Comparison of ENCODE assay signal across 10 cellular contexts in the genomic region with DNA sequence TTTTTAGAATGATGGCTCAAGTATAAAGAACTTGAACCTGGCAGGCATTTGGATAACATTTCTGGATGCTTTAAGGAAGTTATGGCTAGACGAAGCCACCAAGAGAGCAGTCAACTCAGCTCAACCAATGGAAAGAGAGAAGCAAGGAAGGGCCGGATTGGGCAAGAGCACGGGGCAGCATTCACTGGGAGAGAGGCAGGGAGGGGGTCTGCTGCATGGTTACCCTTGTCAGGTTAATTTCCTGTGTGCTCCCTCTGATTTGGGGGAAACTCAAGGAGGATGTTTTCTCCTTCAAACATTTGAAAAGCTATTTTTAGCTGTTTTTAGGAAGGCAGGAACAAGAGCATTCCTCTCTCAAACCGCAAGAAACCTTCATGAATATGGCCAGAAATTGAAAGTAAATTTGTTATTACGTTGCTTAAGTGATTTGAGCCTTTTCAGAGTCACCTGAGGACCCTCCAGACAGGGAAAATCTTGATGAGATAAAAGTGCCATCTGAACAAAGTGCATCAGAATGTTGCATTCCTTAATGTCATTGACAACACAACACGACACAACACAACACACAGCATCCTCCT.
DNase-seq lines count a peak whose midpoint lies in the region; ATAC-seq lines count a peak whose summit lies in the region.
"Had no signal": no experiment of that assay in that cellular context is flagged by ENCODE, and none has a peak within 500 bp of the region (broad histone marks: within the 10 kb centered on the region; RNA-seq: fewer than 3 reads in every experiment).

No MANE protein-coding gene starts in this region.

- no peak overlapping the region for H3K4ac ChIP-seq in mesenchymal stem cell (ENCODE audit: low read depth in 1 of 2, low read length in 2 of 2)

- H2BK15ac ChIP-seq in mesenchymal stem cell (ENCODE audit: low read depth, poor library complexity, severe bottlenecking): no peak overlapping the region

- no peak overlapping the region for H3K23ac ChIP-seq in mesenchymal stem cell (ENCODE audit: low read length in 2 of 2)

- no peaks in the 10 kb centered on the region for H3K79me1 ChIP-seq in mesenchymal stem cell (replicated peaks; ENCODE audit: low read length, poor library complexity, severe bottlenecking)

- no peak overlapping the region for H2BK12ac ChIP-seq in mesenchymal stem cell (ENCODE audit: low read length in 2 of 2)

- no peak for ATAC-seq in GM18907 (IDR thresholded peaks at IDR 0.05; ENCODE audit: unreplicated experiment)

- H3K4me3 Mint-ChIP-seq in activated naive CD8-positive, alpha-beta T cell: peak overlapping the region; percentile 53
- no peak overlapping the region for H3K4me3 Mint-ChIP-seq in activated naive CD8-positive, alpha-beta T cell treated with anti-CD3 and anti-CD28 coated beads for 36 hours
- H3K4me3 Mint-ChIP-seq in dendritic cell treated with granulocyte-macrophage colony-stimulating factor and Interleukin-4, amounts not matched to agents 40 ng/mL and 50 ng/mL, for 4 days: peak overlapping the region; percentile 47

- no peak overlapping the region for H3K14ac ChIP-seq in mesenchymal stem cell (ENCODE audit: low read length in 2 of 2)

- no peaks in the 10 kb centered on the region for H3K36me3 Mint-ChIP-seq in activated naive CD8-positive, alpha-beta T cell
- no peaks in the 10 kb centered on the region for H3K36me3 Mint-ChIP-seq in activated naive CD8-positive, alpha-beta T cell treated with anti-CD3 and anti-CD28 coated beads for 36 hours
- H3K36me3 Mint-ChIP-seq in dendritic cell treated with granulocyte-macrophage colony-stimulating factor and Interleukin-4, amounts not matched to agents 40 ng/mL and 50 ng/mL, for 4 days (ENCODE audit: low read depth): no peaks in the 10 kb centered on the region

- H4K8ac ChIP-seq in mesenchymal stem cell (ENCODE audit: low read length): no peak overlapping the region

- no peak overlapping the region for H3K18ac ChIP-seq in mesenchymal stem cell (ENCODE audit: low read depth in 1 of 2, low read length in 2 of 2)

- H3K27ac Mint-ChIP-seq in activated naive CD8-positive, alpha-beta T cell: no peak overlapping the region
- H3K27ac Mint-ChIP-seq in activated naive CD8-positive, alpha-beta T cell treated with anti-CD3 and anti-CD28 coated beads for 36 hours: no peak overlapping the region
- H3K27ac Mint-ChIP-seq in dendritic cell treated with granulocyte-macrophage colony-stimulating factor and Interleukin-4, amounts not matched to agents 40 ng/mL and 50 ng/mL, for 4 days: no peak overlapping the region

- H3K4me1 Mint-ChIP-seq in activated naive CD8-positive, alpha-beta T cell (ENCODE audit: low read depth): peaks cover 16% of the 10 kb centered on the region
- peaks cover 4% of the 10 kb centered on the region for H3K4me1 Mint-ChIP-seq in activated naive CD8-positive, alpha-beta T cell treated with anti-CD3 and anti-CD28 coated beads for 36 hours
- H3K4me1 Mint-ChIP-seq in dendritic cell treated with granulocyte-macrophage colony-stimulating factor and Interleukin-4, amounts not matched to agents 40 ng/mL and 50 ng/mL, for 4 days (ENCODE audit: low read depth): peaks cover 25% of the 10 kb centered on the region

- H3K27ac ChIP-seq in mesenchymal stem cell (ENCODE audit: low read length, poor library complexity, severe bottlenecking): no peak overlapping the region
- no peak overlapping the region for H3K27ac ChIP-seq in urinary bladder (ENCODE audit: low read depth)

- H2BK5ac ChIP-seq in mesenchymal stem cell (ENCODE audit: low read depth, low read length, poor library complexity, severe bottlenecking): no peak overlapping the region

- H3K27me3 ChIP-seq in mesenchymal stem cell (ENCODE audit: control insufficient read depth in 1 of 2, insufficient read depth in 1 of 2, low read length in 2 of 2): peaks cover 0 to 6% of the 10 kb centered on the region in 2 experiments

- H2AK5ac ChIP-seq in mesenchymal stem cell (ENCODE audit: low read length, severe bottlenecking): no peak overlapping the region

- H4K91ac ChIP-seq in mesenchymal stem cell (ENCODE audit: low read length): no peak overlapping the region

- H3K9me3 ChIP-seq in mesenchymal stem cell (ENCODE audit: control insufficient read depth, low read length): no peaks in the 10 kb centered on the region

- 54% methylated on average over 6 of the region's 6 CpGs for WGBS in mesenchymal stem cell
- WGBS in urinary bladder: 40% methylated on average over 6 of the region's 6 CpGs

- intact Hi-C loops in dendritic cell treated with granulocyte-macrophage colony-stimulating factor and Interleukin-4, amounts not matched to agents 40 ng/mL and 50 ng/mL, for 4 days (cut with micrococcal nuclease): no loop called here

- no peak for DNase-seq in activated naive CD8-positive, alpha-beta T cell treated with anti-CD3 and anti-CD28 coated beads for 36 hours
- DNase-seq in mesenchymal stem cell (no peak), SIG-M5 (lab: John Stamatoyannopoulos, UW) (no peak), occipital lobe (lab: John Stamatoyannopoulos, UW) (no peak)
- DNase-seq: activated CD8-positive, alpha-beta memory T cell treated with anti-CD3 and anti-CD28 coated beads, Interleukin-2, amount 50 U/mL, for 4 hours; hippocampal formation had no signal

- no peak overlapping the region for H3K4me2 ChIP-seq in mesenchymal stem cell (ENCODE audit: low read length, poor library complexity, severe bottlenecking)

- H2AFZ ChIP-seq in mesenchymal stem cell (ENCODE audit: low read depth, low read length): no peak overlapping the region

- peak overlapping the region; percentile 70 for H3K9ac ChIP-seq in mesenchymal stem cell (ENCODE audit: low read length)

- H3K36me3 ChIP-seq in mesenchymal stem cell (ENCODE audit: control insufficient read depth in 1 of 2, insufficient read depth in 2 of 2, low read depth in 1 of 2, low read length in 2 of 2) (no peaks in the 10 kb centered on the region), urinary bladder (ENCODE audit: insufficient read depth) (no peaks in the 10 kb centered on the region)

- peak overlapping the region in 1 of 2 experiments; percentile 69 for H3K4me3 ChIP-seq in mesenchymal stem cell (ENCODE audit: insufficient read depth in 1 of 2, low read depth in 1 of 2, low read length in 2 of 2)
- H3K4me3 ChIP-seq in urinary bladder (ENCODE audit: low read depth, low read length): peak overlapping the region; percentile 18

- H2BK120ac ChIP-seq in mesenchymal stem cell (ENCODE audit: low read depth, low read length): no peak overlapping the region

- H3K4me1 ChIP-seq in mesenchymal stem cell (ENCODE audit: control insufficient read depth, insufficient read depth, low read depth, low read length) (no peaks in the 10 kb centered on the region), urinary bladder (ENCODE audit: insufficient read depth) (peaks cover 2% of the 10 kb centered on the region)

- peaks cover 1% of the 10 kb centered on the region for H3K27me3 Mint-ChIP-seq in activated naive CD8-positive, alpha-beta T cell
- H3K27me3 Mint-ChIP-seq in activated naive CD8-positive, alpha-beta T cell treated with anti-CD3 and anti-CD28 coated beads for 36 hours: no peaks in the 10 kb centered on the region
- peaks cover 3% of the 10 kb centered on the region for H3K27me3 Mint-ChIP-seq in dendritic cell treated with granulocyte-macrophage colony-stimulating factor and Interleukin-4, amounts not matched to agents 40 ng/mL and 50 ng/mL, for 4 days

- H3K9me3 Mint-ChIP-seq in activated naive CD8-positive, alpha-beta T cell (ENCODE audit: low read depth): no peaks in the 10 kb centered on the region
- no peaks in the 10 kb centered on the region for H3K9me3 Mint-ChIP-seq in activated naive CD8-positive, alpha-beta T cell treated with anti-CD3 and anti-CD28 coated beads for 36 hours
- H3K9me3 Mint-ChIP-seq in dendritic cell treated with granulocyte-macrophage colony-stimulating factor and Interleukin-4, amounts not matched to agents 40 ng/mL and 50 ng/mL, for 4 days: no peaks in the 10 kb centered on the region
